1 cellular context compared by ENCODE assay signal in genomic region chr6:26220353-26220970, GRCh38.
TF ChIP-seq lines count a peak whose summit lies in the region.

No MANE protein-coding gene starts in this region.

TF ChIP-seq in K562, 482 proteins besides CTCF, POLR2A, EP300 and RAD21 (continued from another document):
- TF ChIP-seq RERE (CRISPR knock-in tag; IDR thresholded peaks at IDR 0.05; ENCODE audit: borderline replicate concordance) = no peak
- TF ChIP-seq MGA (IDR thresholded peaks at IDR 0.05) = no peak
